ENCODE assay signal across 16 cellular contexts in genomic region chr5:159146839-159147238, GRCh38. TPM values are rescaled to one million over a fixed set of nuclear protein-coding genes. Genes with fewer than 3 reads are reported as not detected.
DNase-seq lines count a peak whose midpoint lies in the region; ATAC-seq and TF ChIP-seq lines count a peak whose summit lies in the region.
"Had no signal": no experiment of that assay in that cellular context is flagged by ENCODE, and none has a peak within 500 bp of the region (broad histone marks: within the 10 kb centered on the region; RNA-seq: fewer than 3 reads in every experiment).

No MANE protein-coding gene starts in this region.

- DNase-seq in GM23338 (ENCODE audit: low spot score): peak; percentile 8
- DNase-seq in endodermal cell: no peak
- no peak for DNase-seq in inferior parietal cortex (ENCODE audit: extremely low spot score)
- DNase-seq in SK-N-DZ (ENCODE audit: low spot score): no peak
- DNase-seq: 8988T; AML-193; Caco-2; Calu3; CD4-positive, alpha-beta T cell; CD8-positive, alpha-beta T cell; DMS79 treated with DMSO at 0.1 percent for 48 hours; GF-D8 had no signal

- no peaks in the 10 kb centered on the region for H3F3A ChIP-seq in GM23338 (replicated peaks; ENCODE audit: low read depth)

- H3K9me3 Mint-ChIP-seq in GM23338: no peaks in the 10 kb centered on the region
- H3K9me3 Mint-ChIP-seq in endodermal cell: peaks cover 8% of the 10 kb centered on the region
- H3K9me3 Mint-ChIP-seq: CD4-positive, alpha-beta T cell; CD8-positive, alpha-beta T cell had no signal

- ATAC-seq in GM23338: no peak
- no peak for ATAC-seq in HG02571 (IDR thresholded peaks at IDR 0.05; ENCODE audit: unreplicated experiment)
- ATAC-seq: CD8-positive, alpha-beta T cell had no signal

- H3K27ac Mint-ChIP-seq in GM23338 (no peak overlapping the region), endodermal cell (no peak overlapping the region)
- H3K27ac Mint-ChIP-seq: B cell; CD4-positive, alpha-beta T cell; CD8-positive, alpha-beta T cell had no signal

- no peaks in the 10 kb centered on the region for H3K4me1 Mint-ChIP-seq in GM23338
- H3K4me1 Mint-ChIP-seq in endodermal cell: no peaks in the 10 kb centered on the region
- H3K4me1 Mint-ChIP-seq: B cell had no signal

- H3K4me3 Mint-ChIP-seq in GM23338 (no peak overlapping the region), endodermal cell (no peak overlapping the region)
- H3K4me3 Mint-ChIP-seq: B cell; CD4-positive, alpha-beta T cell; CD8-positive, alpha-beta T cell had no signal

- H3K4me2 ChIP-seq in GM23338: no peak overlapping the region
- H3K4me2 ChIP-seq: BLaER1 treated with 17β-estradiol and CSF1 and Interleukin-3, amounts not matched to agents 10 nM and 100 nM had no signal

- TF ChIP-seq CTCF in GM23338 (conservative IDR thresholded peaks at IDR 0.05; ENCODE audit: low read depth in 2 of 2) (no peak), endodermal cell (conservative IDR thresholded peaks at IDR 0.05) (no peak)

- H2AFZ ChIP-seq in GM23338: no peak overlapping the region

- no peaks in the 10 kb centered on the region for H3K79me2 ChIP-seq in GM23338 (replicated peaks; ENCODE audit: insufficient read depth)

- H3K36me3 ChIP-seq in GM23338 (ENCODE audit: insufficient read depth) (no peaks in the 10 kb centered on the region), endodermal cell (ENCODE audit: control insufficient read depth, insufficient read depth, low read length) (no peaks in the 10 kb centered on the region)
- H3K36me3 ChIP-seq: BLaER1 treated with 17β-estradiol and CSF1 and Interleukin-3, amounts not matched to agents 10 nM and 100 nM had no signal

- H3K27me3 ChIP-seq in GM23338 (ENCODE audit: insufficient read depth) (no peaks in the 10 kb centered on the region), endodermal cell (ENCODE audit: control insufficient read depth, insufficient read depth, low read length, poor library complexity, severe bottlenecking) (no peaks in the 10 kb centered on the region)
- H3K27me3 ChIP-seq: BLaER1 treated with 17β-estradiol and CSF1 and Interleukin-3, amounts not matched to agents 10 nM and 100 nM had no signal

- H3K9me2 ChIP-seq in GM23338 (ENCODE audit: insufficient read depth): no peaks in the 10 kb centered on the region

- peak overlapping the region; percentile 16 for H3K9ac ChIP-seq in endodermal cell (ENCODE audit: extremely low read depth, low read length, poor library complexity, severe bottlenecking)
- H3K9ac ChIP-seq: BLaER1 treated with 17β-estradiol and CSF1 and Interleukin-3, amounts not matched to agents 10 nM and 100 nM had no signal

- H3K27me3 Mint-ChIP-seq in GM23338 (ENCODE audit: insufficient read depth, low read depth, poor library complexity) (peaks cover 8% of the 10 kb centered on the region), endodermal cell (ENCODE audit: insufficient read depth) (peaks cover 21% of the 10 kb centered on the region)

- WGBS in endodermal cell (ENCODE audit: insufficient coverage in 1 of 2, insufficient read length in 1 of 2), 2 experiments: 83 to 100% methylated on average over 1 to 3 of the region's 4 CpGs

- H3K9me3 ChIP-seq in endodermal cell (ENCODE audit: control insufficient read depth, low read length): no peaks in the 10 kb centered on the region
- H3K9me3 ChIP-seq: BLaER1 treated with 17β-estradiol and CSF1 and Interleukin-3, amounts not matched to agents 10 nM and 100 nM; Caco-2 had no signal

- H3K4me3 ChIP-seq in GM23338 (no peak overlapping the region), endodermal cell (ENCODE audit: low read length) (no peak overlapping the region)
- H3K4me3 ChIP-seq: BLaER1 treated with 17β-estradiol and CSF1 and Interleukin-3, amounts not matched to agents 10 nM and 100 nM had no signal

- no peaks in the 10 kb centered on the region for H3K4me1 ChIP-seq in GM23338 (ENCODE audit: insufficient read depth)
- H3K4me1 ChIP-seq in endodermal cell (ENCODE audit: control insufficient read depth, insufficient read depth, low read length): no peaks in the 10 kb centered on the region
- H3K4me1 ChIP-seq: BLaER1 treated with 17β-estradiol and CSF1 and Interleukin-3, amounts not matched to agents 10 nM and 100 nM; Caco-2 had no signal

- no peaks in the 10 kb centered on the region for H4K20me1 ChIP-seq in GM23338 (replicated peaks; ENCODE audit: insufficient read depth)
- H4K20me1 ChIP-seq: BLaER1 treated with 17β-estradiol and CSF1 and Interleukin-3, amounts not matched to agents 10 nM and 100 nM had no signal

- no peak overlapping the region for H3K27ac ChIP-seq in GM23338 (ENCODE audit: low read depth)
- no peak overlapping the region for H3K27ac ChIP-seq in endodermal cell (ENCODE audit: low read depth, low read length)
- H3K27ac ChIP-seq: BLaER1 treated with 17β-estradiol and CSF1 and Interleukin-3, amounts not matched to agents 10 nM and 100 nM; C4-2B had no signal

- no peaks in the 10 kb centered on the region for H3K36me3 Mint-ChIP-seq in GM23338 (ENCODE audit: low read depth)
- H3K36me3 Mint-ChIP-seq in endodermal cell (ENCODE audit: low read depth): no peaks in the 10 kb centered on the region
- H3K36me3 Mint-ChIP-seq: CD8-positive, alpha-beta T cell had no signal

TF ChIP-seq in GM23338, 12 proteins besides CTCF, POLR2A, EP300 and RAD21 (continues in another document):
- TF ChIP-seq NANOG (IDR thresholded peaks at IDR 0.05; ENCODE audit: borderline replicate concordance) (no peak), JUNB (IDR thresholded peaks at IDR 0.05; ENCODE audit: unreplicated experiment) (no peak), ZNF114 (CRISPR knock-in tag; IDR thresholded peaks at IDR 0.05) (no peak), ETS1 (IDR thresholded peaks at IDR 0.05) (no peak), STAT1 (IDR thresholded peaks at IDR 0.05; ENCODE audit: unreplicated experiment) (no peak), CREB1 (CRISPR knock-in tag; IDR thresholded peaks at IDR 0.05; ENCODE audit: low read depth) (no peak), EZH2phosphoT487 (IDR thresholded peaks at IDR 0.05; ENCODE audit: unreplicated experiment) (no peak), REST (IDR thresholded peaks at IDR 0.05; ENCODE audit: unreplicated experiment) (no peak), POLR2AphosphoS5 (IDR thresholded peaks at IDR 0.05; ENCODE audit: low read depth) (no peak), ZNF331 (CRISPR knock-in tag; IDR thresholded peaks at IDR 0.05; ENCODE audit: low read depth) (no peak)

RNA-seq across cellular contexts. Expression of gene EBF1, which starts 47.1 kb away (rescaled TPM):
- 0.38 TPM in 1 of 2 replicates, not detected in the other for total RNA-seq in GM23338 (2014; rRNA removed; shearing (Covaris generic))
- polyA plus RNA-seq in GM23338 (2016; fragmentation: Nextera tagmentation; extraction: Ambion mirVana): 0.28 and 0.53 TPM in 2 replicates
- total RNA-seq in endodermal cell: under 1 TPM in 1 of 2 donors, not detected in 1; 0.24 TPM
- polyA plus RNA-seq in endodermal cell (2013, experiment 1 of 2): 8.6 TPM
- 7.0 TPM for polyA plus RNA-seq in endodermal cell (2013, experiment 2 of 2)
- 3.6 and 3.8 TPM in 2 replicates for polyA plus RNA-seq in SK-N-DZ (2014; cell fraction: cytosol; rRNA removed)
- 3.1 and 4.1 TPM in 2 replicates for polyA plus RNA-seq in SK-N-DZ (2014; cell fraction: nucleus; rRNA removed)
- total RNA-seq: Caco-2, Calu3 had no signal
